ENCODE assay signal across 2 cellular contexts in the genomic region with DNA sequence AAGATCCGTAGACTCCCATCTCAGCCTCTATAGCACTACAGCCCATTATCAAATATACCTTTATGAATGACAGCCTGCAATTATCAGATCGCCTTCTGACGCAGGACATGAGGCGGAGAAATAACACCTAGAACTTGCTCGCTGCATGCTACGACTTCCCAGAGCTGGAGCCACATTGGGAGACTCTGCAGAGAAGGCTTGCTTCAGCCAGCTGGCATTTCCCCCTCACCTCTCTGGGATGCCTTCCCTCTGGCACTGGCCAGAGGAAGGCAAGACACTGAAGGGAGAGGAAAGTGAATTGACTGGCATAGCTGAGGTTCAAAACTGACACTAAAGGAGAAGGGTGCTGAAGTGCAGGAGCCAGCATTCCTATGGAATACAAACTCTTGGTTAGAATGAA.
TF ChIP-seq lines count a peak whose summit lies in the region.

No MANE protein-coding gene starts in this region.

TF ChIP-seq in H1, 55 proteins besides CTCF, POLR2A, EP300 and RAD21:
- TF ChIP-seq CHD2 (IDR thresholded peaks at IDR 0.05; ENCODE audit: low read length) (no peak), SAP30 (IDR thresholded peaks at IDR 0.05; ENCODE audit: insufficient read depth, insufficient replicate concordance, low read length) (no peak), SUZ12 (IDR thresholded peaks at IDR 0.05; ENCODE audit: low read length) (no peak), ASH2L (IDR thresholded peaks at IDR 0.05; ENCODE audit: low read length) (no peak), FOSL1 (IDR thresholded peaks at IDR 0.05; ENCODE audit: insufficient read depth, low read depth, low read length) (no peak), NRF1 (IDR thresholded peaks at IDR 0.05; ENCODE audit: low read depth, low read length) (no peak), CTBP2 (IDR thresholded peaks at IDR 0.05; ENCODE audit: borderline replicate concordance, insufficient read depth, insufficient read length, low read length) (no peak)

TF ChIP-seq in GM23338, 12 proteins besides CTCF, POLR2A, EP300 and RAD21:
- no peak for TF ChIP-seq ZNF331 (CRISPR knock-in tag; IDR thresholded peaks at IDR 0.05; ENCODE audit: low read depth)
- TF ChIP-seq, protein P1, sequence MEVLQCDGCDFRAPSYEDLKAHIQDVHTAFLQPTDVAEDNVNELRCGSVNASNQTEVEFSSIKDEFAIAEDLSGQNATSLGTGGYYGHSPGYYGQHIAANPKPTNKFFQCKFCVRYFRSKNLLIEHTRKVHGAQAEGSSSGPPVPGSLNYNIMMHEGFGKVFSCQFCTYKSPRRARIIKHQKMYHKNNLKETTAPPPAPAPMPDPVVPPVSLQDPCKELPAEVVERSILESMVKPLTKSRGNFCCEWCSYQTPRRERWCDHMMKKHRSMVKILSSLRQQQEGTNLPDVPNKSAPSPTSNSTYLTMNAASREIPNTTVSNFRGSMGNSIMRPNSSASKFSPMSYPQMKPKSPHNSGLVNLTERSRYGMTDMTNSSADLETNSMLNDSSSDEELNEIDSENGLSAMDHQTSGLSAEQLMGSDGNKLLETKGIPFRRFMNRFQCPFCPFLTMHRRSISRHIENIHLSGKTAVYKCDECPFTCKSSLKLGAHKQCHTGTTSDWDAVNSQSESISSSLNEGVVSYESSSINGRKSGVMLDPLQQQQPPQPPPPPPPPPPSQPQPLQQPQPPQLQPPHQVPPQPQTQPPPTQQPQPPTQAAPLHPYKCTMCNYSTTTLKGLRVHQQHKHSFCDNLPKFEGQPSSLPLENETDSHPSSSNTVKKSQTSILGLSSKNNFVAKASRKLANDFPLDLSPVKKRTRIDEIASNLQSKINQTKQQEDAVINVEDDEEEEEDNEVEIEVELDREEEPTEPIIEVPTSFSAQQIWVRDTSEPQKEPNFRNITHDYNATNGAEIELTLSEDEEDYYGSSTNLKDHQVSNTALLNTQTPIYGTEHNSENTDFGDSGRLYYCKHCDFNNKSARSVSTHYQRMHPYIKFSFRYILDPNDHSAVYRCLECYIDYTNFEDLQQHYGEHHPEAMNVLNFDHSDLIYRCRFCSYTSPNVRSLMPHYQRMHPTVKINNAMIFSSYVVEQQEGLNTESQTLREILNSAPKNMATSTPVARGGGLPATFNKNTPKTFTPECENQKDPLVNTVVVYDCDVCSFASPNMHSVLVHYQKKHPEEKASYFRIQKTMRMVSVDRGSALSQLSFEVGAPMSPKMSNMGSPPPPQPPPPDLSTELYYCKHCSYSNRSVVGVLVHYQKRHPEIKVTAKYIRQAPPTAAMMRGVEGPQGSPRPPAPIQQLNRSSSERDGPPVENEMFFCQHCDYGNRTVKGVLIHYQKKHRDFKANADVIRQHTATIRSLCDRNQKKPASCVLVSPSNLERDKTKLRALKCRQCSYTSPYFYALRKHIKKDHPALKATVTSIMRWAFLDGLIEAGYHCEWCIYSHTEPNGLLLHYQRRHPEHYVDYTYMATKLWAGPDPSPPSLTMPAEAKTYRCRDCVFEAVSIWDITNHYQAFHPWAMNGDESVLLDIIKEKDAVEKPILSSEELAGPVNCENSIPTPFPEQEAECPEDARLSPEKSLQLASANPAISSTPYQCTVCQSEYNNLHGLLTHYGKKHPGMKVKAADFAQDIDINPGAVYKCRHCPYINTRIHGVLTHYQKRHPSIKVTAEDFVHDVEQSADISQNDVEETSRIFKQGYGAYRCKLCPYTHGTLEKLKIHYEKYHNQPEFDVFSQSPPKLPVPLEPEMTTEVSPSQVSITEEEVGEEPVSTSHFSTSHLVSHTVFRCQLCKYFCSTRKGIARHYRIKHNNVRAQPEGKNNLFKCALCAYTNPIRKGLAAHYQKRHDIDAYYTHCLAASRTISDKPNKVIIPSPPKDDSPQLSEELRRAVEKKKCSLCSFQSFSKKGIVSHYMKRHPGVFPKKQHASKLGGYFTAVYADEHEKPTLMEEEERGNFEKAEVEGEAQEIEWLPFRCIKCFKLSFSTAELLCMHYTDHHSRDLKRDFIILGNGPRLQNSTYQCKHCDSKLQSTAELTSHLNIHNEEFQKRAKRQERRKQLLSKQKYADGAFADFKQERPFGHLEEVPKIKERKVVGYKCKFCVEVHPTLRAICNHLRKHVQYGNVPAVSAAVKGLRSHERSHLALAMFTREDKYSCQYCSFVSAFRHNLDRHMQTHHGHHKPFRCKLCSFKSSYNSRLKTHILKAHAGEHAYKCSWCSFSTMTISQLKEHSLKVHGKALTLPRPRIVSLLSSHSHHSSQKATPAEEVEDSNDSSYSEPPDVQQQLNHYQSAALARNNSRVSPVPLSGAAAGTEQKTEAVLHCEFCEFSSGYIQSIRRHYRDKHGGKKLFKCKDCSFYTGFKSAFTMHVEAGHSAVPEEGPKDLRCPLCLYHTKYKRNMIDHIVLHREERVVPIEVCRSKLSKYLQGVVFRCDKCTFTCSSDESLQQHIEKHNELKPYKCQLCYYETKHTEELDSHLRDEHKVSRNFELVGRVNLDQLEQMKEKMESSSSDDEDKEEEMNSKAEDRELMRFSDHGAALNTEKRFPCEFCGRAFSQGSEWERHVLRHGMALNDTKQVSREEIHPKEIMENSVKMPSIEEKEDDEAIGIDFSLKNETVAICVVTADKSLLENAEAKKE (CRISPR knock-in tag; IDR thresholded peaks at IDR 0.05), result no peak
- no peak for TF ChIP-seq CREB1 (CRISPR knock-in tag; IDR thresholded peaks at IDR 0.05; ENCODE audit: low read depth)
- TF ChIP-seq EZH2phosphoT487 (IDR thresholded peaks at IDR 0.05; ENCODE audit: unreplicated experiment), result no peak
- no peak for TF ChIP-seq JUNB (IDR thresholded peaks at IDR 0.05; ENCODE audit: unreplicated experiment)
- no peak for TF ChIP-seq EZH2 (IDR thresholded peaks at IDR 0.05; ENCODE audit: low read depth, unreplicated experiment)
- no peak for TF ChIP-seq NANOG (IDR thresholded peaks at IDR 0.05; ENCODE audit: borderline replicate concordance)
- TF ChIP-seq POLR2AphosphoS5 (IDR thresholded peaks at IDR 0.05; ENCODE audit: low read depth), result no peak
- no peak for TF ChIP-seq STAT1 (IDR thresholded peaks at IDR 0.05; ENCODE audit: unreplicated experiment)
- no peak for TF ChIP-seq ZNF114 (CRISPR knock-in tag; IDR thresholded peaks at IDR 0.05)
- TF ChIP-seq, protein P2, sequence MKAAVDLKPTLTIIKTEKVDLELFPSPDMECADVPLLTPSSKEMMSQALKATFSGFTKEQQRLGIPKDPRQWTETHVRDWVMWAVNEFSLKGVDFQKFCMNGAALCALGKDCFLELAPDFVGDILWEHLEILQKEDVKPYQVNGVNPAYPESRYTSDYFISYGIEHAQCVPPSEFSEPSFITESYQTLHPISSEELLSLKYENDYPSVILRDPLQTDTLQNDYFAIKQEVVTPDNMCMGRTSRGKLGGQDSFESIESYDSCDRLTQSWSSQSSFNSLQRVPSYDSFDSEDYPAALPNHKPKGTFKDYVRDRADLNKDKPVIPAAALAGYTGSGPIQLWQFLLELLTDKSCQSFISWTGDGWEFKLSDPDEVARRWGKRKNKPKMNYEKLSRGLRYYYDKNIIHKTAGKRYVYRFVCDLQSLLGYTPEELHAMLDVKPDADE (IDR thresholded peaks at IDR 0.05), result no peak
- TF ChIP-seq, protein P3, sequence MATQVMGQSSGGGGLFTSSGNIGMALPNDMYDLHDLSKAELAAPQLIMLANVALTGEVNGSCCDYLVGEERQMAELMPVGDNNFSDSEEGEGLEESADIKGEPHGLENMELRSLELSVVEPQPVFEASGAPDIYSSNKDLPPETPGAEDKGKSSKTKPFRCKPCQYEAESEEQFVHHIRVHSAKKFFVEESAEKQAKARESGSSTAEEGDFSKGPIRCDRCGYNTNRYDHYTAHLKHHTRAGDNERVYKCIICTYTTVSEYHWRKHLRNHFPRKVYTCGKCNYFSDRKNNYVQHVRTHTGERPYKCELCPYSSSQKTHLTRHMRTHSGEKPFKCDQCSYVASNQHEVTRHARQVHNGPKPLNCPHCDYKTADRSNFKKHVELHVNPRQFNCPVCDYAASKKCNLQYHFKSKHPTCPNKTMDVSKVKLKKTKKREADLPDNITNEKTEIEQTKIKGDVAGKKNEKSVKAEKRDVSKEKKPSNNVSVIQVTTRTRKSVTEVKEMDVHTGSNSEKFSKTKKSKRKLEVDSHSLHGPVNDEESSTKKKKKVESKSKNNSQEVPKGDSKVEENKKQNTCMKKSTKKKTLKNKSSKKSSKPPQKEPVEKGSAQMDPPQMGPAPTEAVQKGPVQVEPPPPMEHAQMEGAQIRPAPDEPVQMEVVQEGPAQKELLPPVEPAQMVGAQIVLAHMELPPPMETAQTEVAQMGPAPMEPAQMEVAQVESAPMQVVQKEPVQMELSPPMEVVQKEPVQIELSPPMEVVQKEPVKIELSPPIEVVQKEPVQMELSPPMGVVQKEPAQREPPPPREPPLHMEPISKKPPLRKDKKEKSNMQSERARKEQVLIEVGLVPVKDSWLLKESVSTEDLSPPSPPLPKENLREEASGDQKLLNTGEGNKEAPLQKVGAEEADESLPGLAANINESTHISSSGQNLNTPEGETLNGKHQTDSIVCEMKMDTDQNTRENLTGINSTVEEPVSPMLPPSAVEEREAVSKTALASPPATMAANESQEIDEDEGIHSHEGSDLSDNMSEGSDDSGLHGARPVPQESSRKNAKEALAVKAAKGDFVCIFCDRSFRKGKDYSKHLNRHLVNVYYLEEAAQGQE (IDR thresholded peaks at IDR 0.05; ENCODE audit: unreplicated experiment), result no peak
